ENCODE assay signal across 16 cellular contexts in the genomic region with DNA sequence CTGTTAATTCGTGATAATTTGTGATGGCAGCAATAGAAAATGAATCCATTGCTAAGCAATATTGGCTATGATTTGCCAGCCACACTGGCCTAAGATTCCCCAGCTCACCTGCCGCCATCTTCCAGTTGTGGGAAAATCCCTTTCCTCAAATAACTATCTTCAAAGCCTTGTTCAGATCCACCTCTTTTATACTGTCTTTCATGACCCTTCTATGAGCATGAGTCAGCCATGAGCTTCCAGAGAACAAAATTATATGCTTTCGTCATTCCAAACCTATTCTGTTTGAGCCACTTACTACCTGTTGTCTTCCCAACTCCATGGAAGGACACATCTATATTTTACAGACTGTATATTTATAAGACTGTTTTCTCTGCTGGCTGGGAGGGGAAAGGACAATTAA. TPM values are rescaled to one million over a fixed set of nuclear protein-coding genes. Genes with fewer than 3 reads are reported as not detected.
DNase-seq lines count a peak whose midpoint lies in the region; ATAC-seq and TF ChIP-seq lines count a peak whose summit lies in the region.
"Had no signal": no experiment of that assay in that cellular context is flagged by ENCODE, and none has a peak within 500 bp of the region (broad histone marks: within the 10 kb centered on the region; RNA-seq: fewer than 3 reads in every experiment).

No MANE protein-coding gene starts in this region.

- TF ChIP-seq CTCF in Panc1 (IDR thresholded peaks at IDR 0.05): no peak
- TF ChIP-seq CTCF in hepatocyte (IDR thresholded peaks at IDR 0.05; ENCODE audit: poor library complexity): no peak
- TF ChIP-seq CTCF in vagina (IDR thresholded peaks at IDR 0.05): no peak

- H3K9me3 ChIP-seq in Panc1 (ENCODE audit: control insufficient read depth, insufficient read depth, low read depth, low read length) (no peaks in the 10 kb centered on the region), hepatocyte (ENCODE audit: low read depth) (no peaks in the 10 kb centered on the region), vagina (no peaks in the 10 kb centered on the region)

- peak; percentile 15 for DNase-seq in HT1080 (ENCODE audit: low read depth)
- DNase-seq in Panc1 (ENCODE audit: low read depth, low spot score): no peak
- no peak for DNase-seq in hepatocyte (ENCODE audit: low spot score)
- DNase-seq in vagina (ENCODE audit: extremely low spot score in 2 of 2): no peak
- no peak for DNase-seq in NCI-H2029 (lab: John Stamatoyannopoulos, UW)
- no peak for DNase-seq in OCI-M2 (lab: John Stamatoyannopoulos, UW; ENCODE audit: unreplicated experiment)
- no peak for DNase-seq in NCI-H1092 (lab: John Stamatoyannopoulos, UW)
- DNase-seq: 8988T; CD4-positive, CD25-positive, alpha-beta regulatory T cell; DMS53; GF-D8; GM23248; IMR-90 had no signal

- H3K4me3 ChIP-seq in Panc1 (ENCODE audit: low read depth in 2 of 2, low read length in 2 of 2) (no peak overlapping the region), hepatocyte (no peak overlapping the region), vagina (no peak overlapping the region)
- H3K4me3 ChIP-seq: BLaER1 treated with 17β-estradiol and CSF1 and Interleukin-3, amounts not matched to agents 10 nM and 100 nM; GM23248 had no signal

- intact Hi-C loops in Panc1 (cut with micrococcal nuclease; ENCODE audit: unreplicated experiment): no loop called here
- intact Hi-C loops in vagina (cut with DNase I): no loop called here

- no peak for ATAC-seq in Panc1
- ATAC-seq: HCT116 had no signal

- H3K4me1 ChIP-seq in Panc1 (ENCODE audit: control insufficient read depth, insufficient read depth, low read length) (no peaks in the 10 kb centered on the region), hepatocyte (ENCODE audit: insufficient read depth) (no peaks in the 10 kb centered on the region), vagina (peaks cover 18% of the 10 kb centered on the region)
- H3K4me1 ChIP-seq: BLaER1 treated with 17β-estradiol and CSF1 and Interleukin-3, amounts not matched to agents 10 nM and 100 nM had no signal

- BruUV-seq in Panc1 (replicated peaks; lab: Mats Ljungman, UMichigan): no TSS peak

- in situ Hi-C loops in Panc1 (cut with HindIII; ENCODE audit: low pct_unique_long_range_greater_than_20kb, low sequenced_read_pairs): no loop called here

- H2AFZ ChIP-seq in hepatocyte: no peak overlapping the region
- H2AFZ ChIP-seq: GM23248 had no signal

- H3K4me2 ChIP-seq in hepatocyte: no peak overlapping the region
- H3K4me2 ChIP-seq: BLaER1 treated with 17β-estradiol and CSF1 and Interleukin-3, amounts not matched to agents 10 nM and 100 nM had no signal

- no peak for TF ChIP-seq POLR2A in vagina (IDR thresholded peaks at IDR 0.05)

- POLR2A ChIA-PET in Panc1 (lab: Charles Lee): no interaction called here

- H3K36me3 ChIP-seq in Panc1 (ENCODE audit: control insufficient read depth, insufficient read depth, low read length): no peaks in the 10 kb centered on the region
- H3K36me3 ChIP-seq in hepatocyte (replicated peaks; ENCODE audit: insufficient read depth, low read depth): no peaks in the 10 kb centered on the region
- no peaks in the 10 kb centered on the region for H3K36me3 ChIP-seq in vagina
- H3K36me3 ChIP-seq: BLaER1 treated with 17β-estradiol and CSF1 and Interleukin-3, amounts not matched to agents 10 nM and 100 nM had no signal

- H3K79me2 ChIP-seq in hepatocyte: no peaks in the 10 kb centered on the region

- no peaks in the 10 kb centered on the region for H4K20me1 ChIP-seq in hepatocyte (ENCODE audit: insufficient read depth, poor library complexity, severe bottlenecking)
- H4K20me1 ChIP-seq: BLaER1 treated with 17β-estradiol and CSF1 and Interleukin-3, amounts not matched to agents 10 nM and 100 nM had no signal

- H3K27me3 ChIP-seq in Panc1 (ENCODE audit: control insufficient read depth, insufficient read depth, low read length) (no peaks in the 10 kb centered on the region), hepatocyte (no peaks in the 10 kb centered on the region), vagina (no peaks in the 10 kb centered on the region)
- H3K27me3 ChIP-seq: BLaER1 treated with 17β-estradiol and CSF1 and Interleukin-3, amounts not matched to agents 10 nM and 100 nM had no signal

- 93% methylated on average over 3 of the region's 3 CpGs for WGBS in hepatocyte (ENCODE audit: low lambda C conversion rate, missing lambda C conversion rate)

- CTCF ChIA-PET in Panc1 (lab: Charles Lee): interaction anchor here (0.7 kb wide), 1 partner anchor 39 kb away, joined by 3 read pairs; no protein-coding TSS in a partner anchor

- no peaks in the 10 kb centered on the region for H3K9me2 ChIP-seq in hepatocyte (replicated peaks; ENCODE audit: insufficient read depth)

- peak overlapping the region; percentile 26; the same call in 1 of the 2 replicates for H3K27ac ChIP-seq in Panc1 (ENCODE audit: low read length)
- H3K27ac ChIP-seq in hepatocyte: peak overlapping the region; percentile 9
- peak overlapping the region; percentile 46 for H3K27ac ChIP-seq in vagina
- H3K27ac ChIP-seq: BLaER1 treated with 17β-estradiol and CSF1 and Interleukin-3, amounts not matched to agents 10 nM and 100 nM; GM23248; HL-60 had no signal

RNA-seq across cellular contexts. Expression of gene PRSS23, which starts 25.0 kb away (rescaled TPM):
- 537 and 633 TPM in 2 replicates for total RNA-seq in HT1080 (2014; rRNA removed; shearing (Covaris generic))
- polyA plus RNA-seq in HT1080 (2015; cell fraction: cytosol; rRNA removed): 229 and 233 TPM in 2 replicates
- polyA plus RNA-seq in HT1080 (2015; cell fraction: nucleus; rRNA removed): 137 and 143 TPM in 2 replicates
- 355 TPM for total RNA-seq in Panc1 (2021; ENCODE audit: unreplicated experiment)
- polyA plus RNA-seq in Panc1 (2012; ENCODE audit: insufficient read length): 307 TPM
- 46.0 and 61.7 TPM in 2 replicates for total RNA-seq in hepatocyte
- 44.9 and 53.7 TPM in 2 replicates for polyA plus RNA-seq in hepatocyte
- total RNA-seq in vagina: 40.3 TPM
- total RNA-seq: CD4-positive, CD25-positive, alpha-beta regulatory T cell had no signal
